In the genomic region with DNA sequence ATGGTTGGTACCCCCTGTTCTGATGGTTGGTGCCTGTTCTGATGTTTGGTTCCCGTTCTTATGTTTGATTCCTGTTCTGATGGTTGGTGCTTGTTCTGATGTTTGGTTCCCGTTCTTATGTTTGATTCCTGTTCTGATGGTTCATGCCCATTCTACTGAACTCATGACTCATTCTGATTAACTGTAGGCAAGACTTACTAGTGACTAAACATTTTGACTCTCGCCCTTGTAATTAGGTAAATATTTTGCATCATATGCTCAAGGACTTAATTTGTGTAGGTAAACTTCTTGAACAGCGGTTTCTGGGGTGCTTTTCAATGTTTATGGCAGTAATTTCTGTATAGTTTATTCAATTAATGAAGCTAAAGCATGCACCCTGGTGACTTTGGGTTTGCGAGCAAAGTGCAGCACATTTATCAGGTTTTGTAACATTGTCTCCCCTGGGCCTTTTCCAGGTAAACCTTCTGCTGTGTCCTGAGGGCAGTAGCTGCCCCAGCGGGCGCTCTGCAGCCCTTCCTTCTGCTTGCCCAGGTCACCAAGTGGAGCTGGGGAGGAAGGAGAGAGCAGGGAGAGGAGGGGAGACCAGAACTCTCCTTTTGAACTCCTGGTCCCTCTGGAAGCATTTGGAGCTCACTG, we compare ENCODE assay signal across 25 cellular contexts.
A peak's percentile ranks its signal among the peaks of the same experiment; 100 is the strongest.
DNase-seq lines count a peak whose midpoint lies in the region; ATAC-seq lines count a peak whose summit lies in the region.
"Had no signal": no experiment of that assay in that cellular context is flagged by ENCODE, and none has a peak within 500 bp of the region (broad histone marks: within the 10 kb centered on the region; RNA-seq: fewer than 3 reads in every experiment).

No MANE protein-coding gene starts in this region.

- ATAC-seq in Right ventricle myocardium superior (ENCODE audit: poor library complexity) = no peak
- ATAC-seq in left ventricle myocardium superior = no peak
- ATAC-seq in T-cell (replicated peaks in 1 of 4) = no peak
- peak; percentile 72 for ATAC-seq in esophagus mucosa
- ATAC-seq in stimulated activated naive B cell treated with anti-CD40 and anti-IgM and Interleukin-4, amounts not matched to agents 10 μg/mL and 1 μg/mL and 100 μg/mL, for 72 hours (replicated peaks) = no peak
- ATAC-seq in HG03159 (IDR thresholded peaks at IDR 0.05; ENCODE audit: unreplicated experiment) = no peak
- ATAC-seq: GM12878, GM23338, K562 had no signal

- no peaks in the 10 kb centered on the region for H3K27me3 Mint-ChIP-seq in T-cell
- peaks cover 22 to 30% of the 10 kb centered on the region in 2 donors for H3K27me3 Mint-ChIP-seq in stimulated activated naive B cell treated with anti-CD40 and anti-IgM and Interleukin-4, amounts not matched to agents 10 μg/mL and 1 μg/mL and 100 μg/mL, for 72 hours
- H3K27me3 Mint-ChIP-seq: CD4-positive, CD25-positive, alpha-beta regulatory T cell had no signal

- CTCF ChIA-PET in T-cell (lab: Charles Lee) = no interaction called here

- peaks cover 45 to 52% (median 52%) of the 10 kb centered on the region in 3 donors for H3K4me1 Mint-ChIP-seq in T-cell
- H3K4me1 Mint-ChIP-seq in stimulated activated naive B cell treated with anti-CD40 and anti-IgM and Interleukin-4, amounts not matched to agents 10 μg/mL and 1 μg/mL and 100 μg/mL, for 72 hours = peaks cover 20 to 30% of the 10 kb centered on the region in 2 donors

- H3K27ac Mint-ChIP-seq in T-cell = peak overlapping the region; percentile 1 to 16
- peak overlapping the region; percentile 63 for H3K27ac Mint-ChIP-seq in stimulated activated naive B cell treated with anti-CD40 and anti-IgM and Interleukin-4, amounts not matched to agents 10 μg/mL and 1 μg/mL and 100 μg/mL, for 72 hours
- H3K27ac Mint-ChIP-seq: GM23338; mesothelial cell of epicardium; progenitor cell of endocrine pancreas; T-helper 1 cell treated with Interleukin-12 subunit alpha and Interleukin-12 subunit beta and Interleukin-4 antibody, amounts not matched to agents 30 μg/mL and 1 μg/mL, for 36 hours had no signal

- H3K4me3 Mint-ChIP-seq in T-cell = no peak overlapping the region
- no peak overlapping the region for H3K4me3 Mint-ChIP-seq in stimulated activated naive B cell treated with anti-CD40 and anti-IgM and Interleukin-4, amounts not matched to agents 10 μg/mL and 1 μg/mL and 100 μg/mL, for 72 hours
- H3K4me3 Mint-ChIP-seq: CD4-positive, CD25-positive, alpha-beta regulatory T cell; GM23338; mesothelial cell of epicardium; T-helper 1 cell treated with Interleukin-12 subunit alpha and Interleukin-12 subunit beta and Interleukin-4 antibody, amounts not matched to agents 30 μg/mL and 1 μg/mL, for 36 hours had no signal

- POLR2A ChIA-PET in T-cell (lab: Charles Lee) = interaction anchor here in 1 of 2 donors (0.6 kb wide), 1 partner anchor 28 kb away, joined by 3 read pairs; no protein-coding TSS in a partner anchor

- peaks cover 2 to 8% (median 5%) of the 10 kb centered on the region in 3 donors for H3K9me3 Mint-ChIP-seq in T-cell
- peaks cover 12 to 15% of the 10 kb centered on the region in 2 donors for H3K9me3 Mint-ChIP-seq in stimulated activated naive B cell treated with anti-CD40 and anti-IgM and Interleukin-4, amounts not matched to agents 10 μg/mL and 1 μg/mL and 100 μg/mL, for 72 hours

- no peaks in the 10 kb centered on the region for H3K36me3 Mint-ChIP-seq in T-cell
- H3K36me3 Mint-ChIP-seq in stimulated activated naive B cell treated with anti-CD40 and anti-IgM and Interleukin-4, amounts not matched to agents 10 μg/mL and 1 μg/mL and 100 μg/mL, for 72 hours = peaks cover 2 to 7% of the 10 kb centered on the region in 2 donors
- H3K36me3 Mint-ChIP-seq: CD4-positive, CD25-positive, alpha-beta regulatory T cell; mesothelial cell of epicardium had no signal

- peak; percentile 21 for DNase-seq in Right ventricle myocardium superior
- DNase-seq in left ventricle myocardium superior = no peak
- DNase-seq in T-cell = no peak
- DNase-seq in stimulated activated naive B cell treated with anti-CD40 and anti-IgM and Interleukin-4, amounts not matched to agents 10 μg/mL and 1 μg/mL and 100 μg/mL, for 72 hours = no peak
- DNase-seq in mesenteric fat pad (ENCODE audit: low spot score) = no peak
- DNase-seq in pons (ENCODE audit: low spot score) = no peak
- DNase-seq: activated CD4-positive, alpha-beta T cell treated with anti-CD3 and anti-CD28 coated beads, Interleukin-2, amount 50 U/mL, for 1 hour; amniotic stem cell; CD4-positive, CD25-positive, alpha-beta regulatory T cell; central memory CD4-positive, alpha-beta T cell; DMS153; esophagus squamous epithelium; NCI-H1694; NCI-H748 treated with DMSO at 0.1 percent for 48 hours; PC-9; stimulated activated naive CD4-positive, alpha-beta T cell; thyroid gland had no signal

- intact Hi-C loops in Right ventricle myocardium superior (cut with DNase I) (no loop called here), left ventricle myocardium superior (cut with micrococcal nuclease) (no loop called here)
